ENCODE assay signal across 20 cellular contexts in genomic region chr18:54764786-54765185, GRCh38.
A peak's percentile ranks its signal among the peaks of the same experiment; 100 is the strongest.
DNase-seq lines count a peak whose midpoint lies in the region; ATAC-seq, FAIRE-seq and TF ChIP-seq lines count a peak whose summit lies in the region.
"Had no signal": no experiment of that assay in that cellular context is flagged by ENCODE, and none has a peak within 500 bp of the region (broad histone marks: within the 10 kb centered on the region; RNA-seq: fewer than 3 reads in every experiment).

No MANE protein-coding gene starts in this region.

- peaks cover 0 to 4% of the 10 kb centered on the region in 2 experiments; a peak in 3 of 5 replicates for H3K9me3 Mint-ChIP-seq in H9
- no peaks in the 10 kb centered on the region for H3K9me3 Mint-ChIP-seq in HFFc6
- H3K9me3 Mint-ChIP-seq: CD8-positive, alpha-beta memory T cell had no signal

- H3K36me3 ChIP-seq in K562 (ENCODE audit: control insufficient read depth, insufficient read depth, low read length) (no peaks in the 10 kb centered on the region), lower lobe of right lung (no peaks in the 10 kb centered on the region)
- H3K36me3 ChIP-seq: BLaER1, HAP-1 had no signal

- peaks cover 7% of the 10 kb centered on the region for H3K4me1 ChIP-seq in H9 (ENCODE audit: insufficient read depth, low read length)
- peaks cover 0 to 15% of the 10 kb centered on the region in 2 experiments; a peak in 1 of 5 replicates for H3K4me1 ChIP-seq in K562 (replicated peaks in 1 of 2; ENCODE audit: control insufficient read depth in 2 of 2, insufficient read depth in 2 of 2, low read length in 2 of 2)
- no peaks in the 10 kb centered on the region for H3K4me1 ChIP-seq in lower lobe of right lung
- H3K4me1 ChIP-seq: HAP-1 had no signal

- H3K9ac ChIP-seq in H9 (ENCODE audit: extremely low read depth, insufficient read length, low read length): no peak overlapping the region
- H3K9ac ChIP-seq in K562 (ENCODE audit: insufficient read depth in 1 of 2, low read depth in 2 of 2, low read length in 2 of 2): no peak overlapping the region
- H3K9ac ChIP-seq: BLaER1 had no signal

- no peak overlapping the region for H3K56ac ChIP-seq in H9 (ENCODE audit: insufficient read length, low read depth, low read length)

- H4K5ac ChIP-seq in H9 (ENCODE audit: insufficient read length, low read depth, low read length): no peak overlapping the region

- no peak overlapping the region for H2BK15ac ChIP-seq in H9 (ENCODE audit: low read depth, low read length)

- peak overlapping the region in 2 of 3 experiments; percentile 22 to 41; a peak in 3 of 7 replicates for H3K27ac Mint-ChIP-seq in H9
- H3K27ac Mint-ChIP-seq in HFFc6: no peak overlapping the region
- H3K27ac Mint-ChIP-seq: IgD-negative memory B cell had no signal

- H3K36me3 Mint-ChIP-seq in H9 (ENCODE audit: insufficient read depth in 1 of 3, low read depth in 3 of 3): peaks cover 0 to 5% (median 1%) of the 10 kb centered on the region in 3 experiments; a peak in 4 of 7 replicates
- H3K36me3 Mint-ChIP-seq in HFFc6 (ENCODE audit: low read depth): no peaks in the 10 kb centered on the region
- H3K36me3 Mint-ChIP-seq: CD8-positive, alpha-beta memory T cell had no signal

- H4K8ac ChIP-seq in H9 (replicated peaks; ENCODE audit: insufficient read length, low read depth, low read length): no peak overlapping the region

- no peak for TF ChIP-seq POLR2A in K562 (conservative IDR thresholded peaks at IDR 0.05)

- no peaks in the 10 kb centered on the region for H3K9me1 ChIP-seq in K562 (ENCODE audit: control insufficient read depth, insufficient read depth, low read length)

- H2BK120ac ChIP-seq in H9 (ENCODE audit: low read depth, low read length, poor library complexity, severe bottlenecking): no peak overlapping the region

- no peak overlapping the region for H3K4me3 ChIP-seq in K562
- no peak overlapping the region for H3K4me3 ChIP-seq in lower lobe of right lung
- H3K4me3 ChIP-seq: BLaER1, HAP-1 had no signal

- no peaks in the 10 kb centered on the region for H3K79me2 ChIP-seq in H9 (ENCODE audit: insufficient read depth, low read length)
- H3K79me2 ChIP-seq in K562 (ENCODE audit: control insufficient read depth, insufficient read depth, low read length): no peaks in the 10 kb centered on the region

- in situ Hi-C loops in K562 (cut with MboI): no loop called here

- no peak for ATAC-seq in K562
- ATAC-seq in lower lobe of right lung: no peak
- no peak for ATAC-seq in GM19351 (IDR thresholded peaks at IDR 0.05; ENCODE audit: unreplicated experiment)
- no peak for ATAC-seq in HG03175 (IDR thresholded peaks at IDR 0.05; ENCODE audit: unreplicated experiment)
- ATAC-seq: Panc1, SK-N-SH treated with all-trans-retinoic acid at 6 μM for 48 hours had no signal

- H4K20me1 ChIP-seq in H9 (ENCODE audit: control insufficient read depth, insufficient read depth, insufficient read length) (no peaks in the 10 kb centered on the region), K562 (replicated peaks; ENCODE audit: control insufficient read depth, insufficient read depth, low read length) (no peaks in the 10 kb centered on the region)
- H4K20me1 ChIP-seq: BLaER1 had no signal

- POLR2A ChIA-PET in K562 (lab: Yijun Ruan, JAX): no interaction called here

- no peak overlapping the region for H3K14ac ChIP-seq in H9 (ENCODE audit: insufficient read depth, low read length)

- no peaks in the 10 kb centered on the region for H3K79me1 ChIP-seq in H9 (ENCODE audit: insufficient read depth, low read depth, low read length, poor library complexity, severe bottlenecking)

- no peak for TF ChIP-seq EP300 in K562 (IDR thresholded peaks at IDR 0.05; ENCODE audit: low read length)

- H3K27me3 ChIP-seq in H9 (ENCODE audit: insufficient read depth, low read length) (no peaks in the 10 kb centered on the region), K562 (ENCODE audit: control insufficient read depth in 2 of 2, insufficient read depth in 2 of 2, low read length in 2 of 2) (no peaks in the 10 kb centered on the region), lower lobe of right lung (ENCODE audit: low read depth) (no peaks in the 10 kb centered on the region)
- H3K27me3 ChIP-seq: BLaER1 had no signal

- no TSS peak for BruUV-seq in K562 (replicated peaks; lab: Mats Ljungman, UMichigan)

- no peak for DNase-seq in H9
- DNase-seq in K562 (ENCODE audit: extremely low read depth in 1 of 4, low spot score in 3 of 4): no peak
- no peak for DNase-seq in lower lobe of right lung
- DNase-seq in OCI-M2 (lab: John Stamatoyannopoulos, UW; ENCODE audit: unreplicated experiment): no peak
- no peak for DNase-seq in HFFc6
- DNase-seq: CD8-positive, alpha-beta memory T cell; EL; Karpas-422; MV-4-11; NCI-H1105 treated with DMSO at 0.1 percent for 48 hours; NCI-H2029 treated with DMSO at 0.1 percent for 48 hours; NCI-H2171; NCI-H526 had no signal

- H3K4me3 Mint-ChIP-seq in H9: no peak overlapping the region
- no peak overlapping the region for H3K4me3 Mint-ChIP-seq in HFFc6
- H3K4me3 Mint-ChIP-seq: CD8-positive, alpha-beta memory T cell; IgD-negative memory B cell had no signal

- no peak overlapping the region for H2BK12ac ChIP-seq in H9 (ENCODE audit: insufficient read length, low read depth, low read length)

- intact Hi-C loops in K562 (cut with micrococcal nuclease): no loop called here
- intact Hi-C loops in lower lobe of right lung (cut with DNase I): no loop called here

- H3T11ph ChIP-seq in H9 (ENCODE audit: low read length): no peak overlapping the region

- CTCF ChIA-PET in K562 (lab: Yijun Ruan, JAX; ENCODE audit: low intra/inter-chr PET ratio): no interaction called here

- no peak overlapping the region for H3K18ac ChIP-seq in H9 (ENCODE audit: insufficient read length, low read depth, low read length)

- H3K4me2 ChIP-seq in H9 (ENCODE audit: insufficient read depth, insufficient read length, low read length) (no peak overlapping the region), K562 (ENCODE audit: insufficient read depth, low read length) (no peak overlapping the region)
- H3K4me2 ChIP-seq: BLaER1 had no signal

- H2BK20ac ChIP-seq in H9 (ENCODE audit: low read depth, low read length, poor library complexity, severe bottlenecking): no peak overlapping the region

- no peak for TF ChIP-seq RAD21 in K562 (CRISPR knock-in tag; conservative IDR thresholded peaks at IDR 0.05 in 1 of 2, IDR thresholded peaks at IDR 0.05 in 1 of 2)

- H3K23me2 ChIP-seq in H9 (ENCODE audit: insufficient read length, low read depth, low read length, poor library complexity, severe bottlenecking): no peaks in the 10 kb centered on the region

- H2AK5ac ChIP-seq in H9 (ENCODE audit: insufficient read length, low read length): no peak overlapping the region

- H4K91ac ChIP-seq in H9 (ENCODE audit: insufficient read length, low read depth, low read length): no peak overlapping the region

- H3K9me3 ChIP-seq in H9 (ENCODE audit: control insufficient read depth, low read depth, low read length) (no peaks in the 10 kb centered on the region), K562 (replicated peaks; ENCODE audit: control insufficient read depth, insufficient read depth, low read depth, low read length) (no peaks in the 10 kb centered on the region), lower lobe of right lung (no peaks in the 10 kb centered on the region)
- H3K9me3 ChIP-seq: HAP-1 had no signal

- H2AFZ ChIP-seq in H9 (ENCODE audit: low read length): no peak overlapping the region
- H2AFZ ChIP-seq in K562 (ENCODE audit: low read depth, low read length): 0 out of 2 replicates have a peak overlapping the region, but pooled peaks have one; percentile 23

- H3K23ac ChIP-seq in H9 (ENCODE audit: insufficient read length, low read depth, low read length): no peak overlapping the region

- no peak overlapping the region for H2BK5ac ChIP-seq in H9 (ENCODE audit: insufficient read length, low read length)

- H3K4ac ChIP-seq in H9 (ENCODE audit: low read depth, low read length): no peak overlapping the region

- H3K4me1 Mint-ChIP-seq in H9 (peaks cover 30 to 40% of the 10 kb centered on the region in 2 experiments), HFFc6 (ENCODE audit: low read depth) (peaks cover 16% of the 10 kb centered on the region; the same call in 1 of the 2 replicates)
- H3K4me1 Mint-ChIP-seq: CD8-positive, alpha-beta memory T cell; IgD-negative memory B cell had no signal

- no peaks in the 10 kb centered on the region for H3K27me3 Mint-ChIP-seq in H9 (ENCODE audit: low read depth)
- H3K27me3 Mint-ChIP-seq in HFFc6 (ENCODE audit: insufficient read depth): peaks cover 9% of the 10 kb centered on the region

- TF ChIP-seq CTCF in H9 (conservative IDR thresholded peaks at IDR 0.05) (no peak), K562 (IDR thresholded peaks at IDR 0.05 in 2 of 3, conservative IDR thresholded peaks at IDR 0.05 in 1 of 3; ENCODE audit: insufficient read depth in 2 of 3, low read depth in 1 of 3, low read length in 3 of 3) (no peak), lower lobe of right lung (IDR thresholded peaks at IDR 0.05) (no peak), HFFc6 (IDR thresholded peaks at IDR 0.05) (no peak)

- no peak for FAIRE-seq in K562 (lab: Jason Lieb, UNC)

- H3K27ac ChIP-seq in H9 (ENCODE audit: insufficient read length, low read depth, low read length) (no peak overlapping the region), K562 (ENCODE audit: extremely low read depth, low read depth, low read length) (no peak overlapping the region), lower lobe of right lung (peak overlapping the region; percentile 43)
- H3K27ac ChIP-seq: BLaER1 had no signal

- WGBS in H9 (ENCODE audit: extremely low coverage, insufficient read length, low lambda C conversion rate): no CpG with 5 or more reads among the region's 3 CpGs
- 36% methylated on average over 3 of the region's 3 CpGs for WGBS in K562 (ENCODE audit: insufficient coverage, low coverage, missing lambda C conversion rate)

TF ChIP-seq in K562, 482 proteins besides CTCF, POLR2A, EP300 and RAD21 (continues in another document):
- TF ChIP-seq MIER1 (IDR thresholded peaks at IDR 0.05; ENCODE audit: low read depth) (no peak), POLR3G (IDR thresholded peaks at IDR 0.05; ENCODE audit: extremely low read depth, insufficient read length, insufficient replicate concordance) (no peak), SMC3 (conservative IDR thresholded peaks at IDR 0.05; ENCODE audit: insufficient read depth, low read depth, low read length) (no peak), KLF1 (tag; IDR thresholded peaks at IDR 0.05) (no peak), EWSR1 (IDR thresholded peaks at IDR 0.05; ENCODE audit: borderline replicate concordance, low read depth, partially characterized antibody) (no peak)
- TF ChIP-seq, protein P1, sequence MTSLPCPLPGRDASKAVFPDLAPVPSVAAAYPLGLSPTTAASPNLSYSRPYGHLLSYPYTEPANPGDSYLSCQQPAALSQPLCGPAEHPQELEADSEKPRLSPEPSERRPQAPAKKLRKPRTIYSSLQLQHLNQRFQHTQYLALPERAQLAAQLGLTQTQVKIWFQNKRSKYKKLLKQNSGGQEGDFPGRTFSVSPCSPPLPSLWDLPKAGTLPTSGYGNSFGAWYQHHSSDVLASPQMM (CRISPR knock-in tag; IDR thresholded peaks at IDR 0.05): no peak
